Comparison of ENCODE assay signal across 8 cellular contexts in the genomic region with DNA sequence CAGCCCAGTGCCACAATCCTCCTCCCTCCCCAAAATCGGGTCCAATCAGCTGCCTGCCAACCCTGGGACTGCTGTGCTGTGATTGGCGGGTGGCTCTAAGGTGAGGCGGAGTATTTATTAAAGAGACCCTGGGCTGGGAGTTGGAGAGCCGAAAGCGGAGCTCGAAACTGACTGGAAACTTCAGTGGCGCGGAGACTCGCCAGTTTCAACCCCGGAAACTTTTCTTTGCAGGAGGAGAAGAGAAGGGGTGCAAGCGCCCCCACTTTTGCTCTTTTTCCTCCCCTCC. TPM values are rescaled to one million over a fixed set of nuclear protein-coding genes. Genes with fewer than 3 reads are reported as not detected.
DNase-seq lines count a peak whose midpoint lies in the region; ATAC-seq, FAIRE-seq and TF ChIP-seq lines count a peak whose summit lies in the region.

TSS of gene SOX9 (plus strand) at position 143 of the 286 bp plus-strand sequence. CDS start 372 bp downstream, outside the sequence.

- H3K79me2 ChIP-seq in keratinocyte (ENCODE audit: control insufficient read depth, insufficient read depth, low read length): peaks cover 30% of the 10 kb centered on the region

- H3K9me1 ChIP-seq in keratinocyte (ENCODE audit: control insufficient read depth, extremely low read depth, insufficient read depth, low read length): peaks cover 4% of the 10 kb centered on the region

- H3K36me3 ChIP-seq in Caco-2 (ENCODE audit: control insufficient read depth, insufficient read depth, low read length) (peaks cover 1% of the 10 kb centered on the region; the same call in 1 of the 2 replicates), keratinocyte (ENCODE audit: control insufficient read depth in 2 of 2, extremely low read depth in 1 of 2, insufficient read depth in 2 of 2, low read length in 2 of 2) (peaks cover 7 to 18% of the 10 kb centered on the region in 2 experiments)

- ATAC-seq in HG03135 (IDR thresholded peaks at IDR 0.05; ENCODE audit: unreplicated experiment): peak; percentile 70

- peak; percentile 83 for TF ChIP-seq POLR2A in GM19193 (IDR thresholded peaks at IDR 0.05; ENCODE audit: extremely low read depth, insufficient read depth, insufficient read length)

- H4K20me1 ChIP-seq in keratinocyte (ENCODE audit: control insufficient read depth, extremely low read depth, insufficient read depth, low read length): peaks cover 31% of the 10 kb centered on the region

- TF ChIP-seq CTCF in Caco-2 (IDR thresholded peaks at IDR 0.05; ENCODE audit: insufficient read depth in 1 of 2, low read depth in 1 of 2, low read length in 1 of 2, severe bottlenecking in 1 of 2, unreplicated experiment in 1 of 2) (no peak), cardiac fibroblast (IDR thresholded peaks at IDR 0.05; ENCODE audit: low read depth, low read length) (no peak), keratinocyte (optimal IDR thresholded peaks at IDR 0.05 in 1 of 3, IDR thresholded peaks at IDR 0.05 in 1 of 3, conservative IDR thresholded peaks at IDR 0.05 in 1 of 3; ENCODE audit: extremely low read depth in 1 of 3, insufficient read depth in 2 of 3, low read length in 3 of 3) (no peak)

- peak within 1 kb of the TSS; percentile 71 for H3K4me3 ChIP-seq in Caco-2 (ENCODE audit: low read depth, low read length)
- H3K4me3 ChIP-seq in cardiac fibroblast (replicated peaks in 1 of 2; ENCODE audit: low read depth in 2 of 2, low read length in 2 of 2): peak within 1 kb of the TSS; percentile 53 to 79
- peak within 1 kb of the TSS; percentile 77 to 94 (median 91) for H3K4me3 ChIP-seq in keratinocyte (ENCODE audit: control insufficient read depth in 2 of 3, extremely low read depth in 1 of 3, insufficient read depth in 2 of 3, low read depth in 1 of 3, low read length in 3 of 3)

- peaks cover 12% of the 10 kb centered on the region for H3K4me1 Mint-ChIP-seq in Caco-2 (ENCODE audit: low read depth, unreplicated experiment)

- dilution Hi-C loops in keratinocyte (cut with MboI; ENCODE audit: extremely low pct_ligation_motif_present, low sequenced_read_pairs): no loop called here

- H3K9ac ChIP-seq in keratinocyte (ENCODE audit: control insufficient read depth, extremely low read depth, insufficient read depth, low read length): peak within 1 kb of the TSS; percentile 93

- H3K4me2 ChIP-seq in keratinocyte (ENCODE audit: control insufficient read depth, extremely low read depth, insufficient read depth, low read depth, low read length): peak within 1 kb of the TSS; percentile 98

- H3K4me1 ChIP-seq in Caco-2 (peaks cover 25% of the 10 kb centered on the region), keratinocyte (ENCODE audit: control insufficient read depth, extremely low read depth, insufficient read depth, low read length) (peaks cover 51% of the 10 kb centered on the region)

- peak within 1 kb of the TSS; percentile 84 for H3K4me3 Mint-ChIP-seq in Caco-2 (ENCODE audit: unreplicated experiment)

- H3K27me3 ChIP-seq in Caco-2 (replicated peaks; ENCODE audit: control insufficient read depth, insufficient read depth, low read length) (no peaks in the 10 kb centered on the region), keratinocyte (ENCODE audit: control insufficient read depth, extremely low read depth, insufficient read depth, low read length) (peaks cover 16% of the 10 kb centered on the region)

- CTCF ChIA-PET in Caco-2 (lab: Charles Lee): interaction anchor here (0.6 to 1.5 kb wide), 6 partner anchors 114 to 648 kb away, joined by 3 to 9 read pairs (median 4); no protein-coding TSS in a partner anchor

- BruUV-seq in Caco-2 (replicated peaks; lab: Mats Ljungman, UMichigan): no TSS peak

- no peaks in the 10 kb centered on the region for H3K27me3 Mint-ChIP-seq in Caco-2 (ENCODE audit: insufficient read depth, unreplicated experiment)

- DNase-seq in Caco-2: peak; percentile 93 to 96
- DNase-seq in NCI-H446 (lab: John Stamatoyannopoulos, UW): peak; percentile 31 to 83
- peak; percentile 77 to 98 for DNase-seq in cardiac fibroblast (ENCODE audit: low read depth in 2 of 2)
- peak; percentile 80 for DNase-seq in keratinocyte (ENCODE audit: low read depth, low spot score)
- peak; percentile 96 for DNase-seq in stromal cell of bone marrow (ENCODE audit: low read depth)
- DNase-seq in stimulated activated CD4-positive, alpha-beta T cell treated with anti-CD3 and anti-CD28 coated beads, Interleukin-4, amount 100 ng/mL, for 24 hours: no peak

- intact Hi-C loops in Caco-2 (cut with micrococcal nuclease; ENCODE audit: unreplicated experiment): loop anchor here (1.0 to 5.0 kb wide), 7 partner anchors 30 to 418 kb away; no protein-coding TSS in a partner anchor

- H3K9me3 ChIP-seq in Caco-2 (no peaks in the 10 kb centered on the region), keratinocyte (ENCODE audit: control insufficient read depth, low read depth, low read length) (no peaks in the 10 kb centered on the region)

- H3K27ac ChIP-seq in keratinocyte (ENCODE audit: control insufficient read depth, insufficient read depth, low read length): peak within 1 kb of the TSS; percentile 83

- H2AFZ ChIP-seq in keratinocyte (ENCODE audit: control insufficient read depth, low read length): peak within 1 kb of the TSS; percentile 83

- FAIRE-seq in keratinocyte (lab: Jason Lieb, UNC): no peak

- peaks cover 56% of the 10 kb centered on the region for H3K36me3 Mint-ChIP-seq in Caco-2 (ENCODE audit: insufficient read depth, unreplicated experiment)

- peak within 1 kb of the TSS; percentile 86 for H3K27ac Mint-ChIP-seq in Caco-2 (ENCODE audit: unreplicated experiment)

- H3K9me3 Mint-ChIP-seq in Caco-2 (ENCODE audit: unreplicated experiment): no peaks in the 10 kb centered on the region

- POLR2A ChIA-PET in Caco-2 (lab: Charles Lee): interaction anchor here (0.6 to 1.3 kb wide), 13 partner anchors 8 to 400 kb away, joined by 3 to 9 read pairs (median 3); no protein-coding TSS in a partner anchor

RNA-seq across cellular contexts. Expression of gene SOX9, which starts in this region (rescaled TPM):
- 46.2 and 51.5 TPM in 2 replicates for total RNA-seq in Caco-2 (2022)
- polyA plus RNA-seq in keratinocyte: 9.2 to 47.3 TPM (median 15.8 TPM) in 3 replicates
- 32.8 TPM for polyA plus RNA-seq in keratinocyte (2011; ENCODE audit: low read depth)
- 16.7 and 18.7 TPM in 2 replicates for polyA plus RNA-seq in keratinocyte (2011; cell fraction: cytosol; rRNA removed)
- polyA plus RNA-seq in keratinocyte (2011; cell fraction: nucleus; rRNA removed): 45.0 and 49.8 TPM in 2 replicates
- polyA plus RNA-seq in keratinocyte (2012; ENCODE audit: low replicate concordance): 53.1 and 101 TPM in 2 replicates
- 7.0 to 54.7 TPM (median 14.0 TPM) in 3 replicates for polyA minus RNA-seq in keratinocyte
- polyA minus RNA-seq in keratinocyte (2011; cell fraction: cytosol; rRNA and poly(A)+ RNA removed): 57.7 TPM
- polyA minus RNA-seq in keratinocyte (2011; cell fraction: nucleus; rRNA and poly(A)+ RNA removed): 63.2 and 68.6 TPM in 2 replicates
